In genomic region chr1:12229835-12230548, GRCh38 we compare ENCODE assay signal across 1 cellular context.
TF ChIP-seq lines count a peak whose summit lies in the region.

TSS of gene VPS13D (plus strand) at chr1:12230030. CDS start at chr1:12234267, 4,237 bp downstream.

TF ChIP-seq in H1, 55 proteins besides CTCF, POLR2A, EP300 and RAD21:
- TF ChIP-seq BCL11A (IDR thresholded peaks at IDR 0.05; ENCODE audit: low read depth in 2 of 2, low read length in 2 of 2) (no peak), CHD1 (IDR thresholded peaks at IDR 0.05; ENCODE audit: low read depth, low read length) (no peak), ASH2L (IDR thresholded peaks at IDR 0.05; ENCODE audit: low read length) (peak; percentile 40), TAF7 (optimal IDR thresholded peaks at IDR 0.05; ENCODE audit: borderline replicate concordance, low read depth, low read length) (peak; percentile 74), SAP30 (IDR thresholded peaks at IDR 0.05; ENCODE audit: insufficient read depth, insufficient replicate concordance, low read length) (no peak), JUN (IDR thresholded peaks at IDR 0.05; ENCODE audit: low read depth, low read length) (no peak), SIN3A (conservative IDR thresholded peaks at IDR 0.05 in 1 of 2, IDR thresholded peaks at IDR 0.05 in 1 of 2; ENCODE audit: low read depth in 1 of 2, low read length in 2 of 2) (peak; percentile 53 to 84; a peak in 2 of 4 replicates), NRF1 (IDR thresholded peaks at IDR 0.05; ENCODE audit: low read depth, low read length) (no peak), SP1 (IDR thresholded peaks at IDR 0.05; ENCODE audit: low read depth, low read length) (no peak), HDAC2 (IDR thresholded peaks at IDR 0.05; ENCODE audit: borderline replicate concordance in 1 of 2, low read depth in 2 of 2, low read length in 2 of 2) (peak; percentile 27 to 57; a peak in 1 of 4 replicates), YY1 (IDR thresholded peaks at IDR 0.05; ENCODE audit: low read depth, low read length) (peak; percentile 92), RFX5 (IDR thresholded peaks at IDR 0.05; ENCODE audit: borderline replicate concordance, low read depth, low read length) (no peak), MAFK (IDR thresholded peaks at IDR 0.05; ENCODE audit: low read depth, low read length) (no peak), RXRA (IDR thresholded peaks at IDR 0.05; ENCODE audit: insufficient read depth, low read depth, low read length) (no peak), ATF3 (IDR thresholded peaks at IDR 0.05; ENCODE audit: insufficient read depth, low read depth, low read length) (no peak), POU5F1 (IDR thresholded peaks at IDR 0.05; ENCODE audit: low read depth, low read length) (no peak), SRF (IDR thresholded peaks at IDR 0.05; ENCODE audit: low read depth, low read length) (peak; percentile 98), HDAC6 (IDR thresholded peaks at IDR 0.05; ENCODE audit: low read depth, low read length) (no peak), USF2 (IDR thresholded peaks at IDR 0.05; ENCODE audit: low read length) (no peak), FOSL1 (IDR thresholded peaks at IDR 0.05; ENCODE audit: insufficient read depth, low read depth, low read length) (no peak), BACH1 (IDR thresholded peaks at IDR 0.05; ENCODE audit: low read length) (peak; percentile 50; the same call in 1 of the 2 replicates), SUZ12 (IDR thresholded peaks at IDR 0.05; ENCODE audit: low read length) (no peak), TCF12 (IDR thresholded peaks at IDR 0.05; ENCODE audit: low read depth, low read length) (no peak), CEBPB (IDR thresholded peaks at IDR 0.05; ENCODE audit: low read depth, low read length) (no peak), SIRT6 (IDR thresholded peaks at IDR 0.05; ENCODE audit: low read length) (no peak), KDM4A (IDR thresholded peaks at IDR 0.05; ENCODE audit: low read depth, low read length, severe bottlenecking) (peak; percentile 84), E2F6 (IDR thresholded peaks at IDR 0.05) (no peak), EZH2 (IDR thresholded peaks at IDR 0.05; ENCODE audit: low read depth, low read length, severe bottlenecking) (no peak), EGR1 (IDR thresholded peaks at IDR 0.05; ENCODE audit: borderline replicate concordance, low read depth, low read length) (peak; percentile 54), BRCA1 (IDR thresholded peaks at IDR 0.05; ENCODE audit: low read depth, low read length) (no peak; the same call in 1 of the 2 replicates), SP2 (IDR thresholded peaks at IDR 0.05; ENCODE audit: low read length) (no peak), RBBP5 (IDR thresholded peaks at IDR 0.05; ENCODE audit: borderline replicate concordance, low read depth, low read length) (peak; percentile 83; the same call in 1 of the 2 replicates), CREB1 (IDR thresholded peaks at IDR 0.05) (peak; percentile 84), NANOG (IDR thresholded peaks at IDR 0.05; ENCODE audit: insufficient read depth, low read depth, low read length, poor library complexity, severe bottlenecking) (peak; percentile 25), GABPA (IDR thresholded peaks at IDR 0.05; ENCODE audit: borderline replicate concordance, insufficient read depth, low read length) (no peak), PHF8 (conservative IDR thresholded peaks at IDR 0.05; ENCODE audit: low read depth, low read length) (peak; percentile 63; the same call in 1 of the 2 replicates), KDM1A (IDR thresholded peaks at IDR 0.05; ENCODE audit: borderline replicate concordance, low read length) (no peak), CHD2 (IDR thresholded peaks at IDR 0.05; ENCODE audit: low read length) (no peak), KDM5A (IDR thresholded peaks at IDR 0.05; ENCODE audit: low read length) (no peak), TAF1 (IDR thresholded peaks at IDR 0.05; ENCODE audit: low read depth, low read length) (peak; percentile 56)
